In the genomic region with DNA sequence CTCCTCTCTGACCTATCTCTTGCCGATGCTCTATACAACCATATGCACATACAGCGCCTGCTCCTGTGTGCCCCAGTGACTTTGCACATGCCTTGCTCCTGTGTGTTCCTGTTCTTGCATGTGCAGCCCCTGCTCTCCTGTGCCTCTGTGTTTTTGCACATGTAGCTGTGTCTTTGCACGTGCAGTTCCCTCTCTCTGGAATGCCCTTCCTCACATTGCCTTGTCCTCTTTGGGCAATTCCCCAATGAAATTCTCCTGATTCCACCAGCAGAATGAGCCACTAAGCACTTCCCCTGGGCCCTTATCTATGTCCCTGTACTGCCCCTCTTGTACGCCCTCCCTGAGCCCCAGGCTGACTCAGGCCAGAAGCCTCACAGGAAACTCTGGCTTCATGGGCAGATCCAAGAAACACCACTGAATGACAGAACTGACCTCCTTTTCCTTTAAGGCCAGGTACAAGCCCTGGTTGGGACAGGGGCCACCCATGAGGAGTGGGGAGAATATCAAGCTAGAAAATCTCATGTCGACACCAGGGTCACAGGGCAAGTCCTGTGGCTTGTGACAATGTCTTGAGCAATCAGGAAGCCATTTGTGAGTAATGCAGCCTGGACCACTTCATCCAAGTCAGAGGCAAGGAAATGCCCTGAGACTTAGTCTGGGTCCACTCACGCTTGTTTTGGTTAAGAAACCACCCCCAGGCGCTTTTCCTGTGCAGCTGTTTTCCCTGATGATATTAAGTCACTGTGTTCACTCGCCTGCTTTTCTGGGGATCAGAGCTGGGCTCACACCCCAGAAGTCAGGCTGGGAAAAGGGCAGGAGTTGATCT, we compare ENCODE assay signal across 1 cellular context.
TF ChIP-seq lines count a peak whose summit lies in the region.

No MANE protein-coding gene starts in this region.

TF ChIP-seq in IMR-90, 13 proteins besides CTCF, POLR2A, EP300 and RAD21:
- no peak for TF ChIP-seq SMC3 (IDR thresholded peaks at IDR 0.05; ENCODE audit: low read depth, low read length)
- TF ChIP-seq RFX5 (IDR thresholded peaks at IDR 0.05; ENCODE audit: low read depth, low read length) = no peak
- no peak; the same call in 1 of the 2 replicates for TF ChIP-seq CHD1 (IDR thresholded peaks at IDR 0.05; ENCODE audit: low read depth, low read length)
- TF ChIP-seq ELK1 (IDR thresholded peaks at IDR 0.05; ENCODE audit: borderline replicate concordance, low read depth, low read length) = no peak
- peak; percentile 82 for TF ChIP-seq BHLHE40 (IDR thresholded peaks at IDR 0.05; ENCODE audit: low read depth, low read length)
- TF ChIP-seq, protein P1, sequence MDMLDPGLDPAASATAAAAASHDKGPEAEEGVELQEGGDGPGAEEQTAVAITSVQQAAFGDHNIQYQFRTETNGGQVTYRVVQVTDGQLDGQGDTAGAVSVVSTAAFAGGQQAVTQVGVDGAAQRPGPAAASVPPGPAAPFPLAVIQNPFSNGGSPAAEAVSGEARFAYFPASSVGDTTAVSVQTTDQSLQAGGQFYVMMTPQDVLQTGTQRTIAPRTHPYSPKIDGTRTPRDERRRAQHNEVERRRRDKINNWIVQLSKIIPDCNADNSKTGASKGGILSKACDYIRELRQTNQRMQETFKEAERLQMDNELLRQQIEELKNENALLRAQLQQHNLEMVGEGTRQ (IDR thresholded peaks at IDR 0.05; ENCODE audit: low read depth, low read length) = no peak
- TF ChIP-seq NFE2L2 (IDR thresholded peaks at IDR 0.05; ENCODE audit: low read depth, low read length) = no peak
- TF ChIP-seq MAZ (IDR thresholded peaks at IDR 0.05; ENCODE audit: borderline replicate concordance, low read depth, low read length) = peak; percentile 56; the same call in 1 of the 2 replicates
- TF ChIP-seq FOS (IDR thresholded peaks at IDR 0.05; ENCODE audit: low read depth, low read length) = peak; percentile 92
- no peak for TF ChIP-seq MAFK (IDR thresholded peaks at IDR 0.05; ENCODE audit: low read depth, low read length)
- peak; percentile 99 for TF ChIP-seq CEBPB (IDR thresholded peaks at IDR 0.05; ENCODE audit: low read depth, low read length)
- peak; percentile 94 for TF ChIP-seq RCOR1 (IDR thresholded peaks at IDR 0.05; ENCODE audit: insufficient replicate concordance, low read length)
- 0 out of 2 replicates have a peak, but pooled peaks have one; percentile 16 for TF ChIP-seq MXI1 (IDR thresholded peaks at IDR 0.05; ENCODE audit: borderline replicate concordance, low read depth, low read length)
TF ChIP-seq in IMR-90: peak in this region for 6.
